ENCODE assay signal across 13 cellular contexts in genomic region chr15:77035999-77036471, GRCh38. TPM values are rescaled to one million over a fixed set of nuclear protein-coding genes. Genes with fewer than 3 reads are reported as not detected.
DNase-seq lines count a peak whose midpoint lies in the region; ATAC-seq and TF ChIP-seq lines count a peak whose summit lies in the region.
"Had no signal": no experiment of that assay in that cellular context is flagged by ENCODE, and none has a peak within 500 bp of the region (broad histone marks: within the 10 kb centered on the region; RNA-seq: fewer than 3 reads in every experiment).

No MANE protein-coding gene starts in this region.

- ATAC-seq in activated CD4-positive, alpha-beta T cell treated with anti-CD3 and anti-CD28 coated beads for 36 hours: no peak
- ATAC-seq in WTC11 (no peak), foreskin keratinocyte (peak; percentile 48), GM21528 (IDR thresholded peaks at IDR 0.05; ENCODE audit: low FRiP score, unreplicated experiment) (no peak), HG02840 (IDR thresholded peaks at IDR 0.05; ENCODE audit: low FRiP score, unreplicated experiment) (no peak)

- peaks cover 56% of the 10 kb centered on the region for H3K36me3 Mint-ChIP-seq in activated CD4-positive, alpha-beta T cell treated with anti-CD3 and anti-CD28 coated beads for 36 hours (ENCODE audit: low read depth)
- H3K36me3 Mint-ChIP-seq in WTC11: peaks cover 37% of the 10 kb centered on the region

- no peaks in the 10 kb centered on the region for H3K4me1 ChIP-seq in foreskin keratinocyte
- H3K4me1 ChIP-seq: A549 had no signal

- no peak overlapping the region for H3K27ac Mint-ChIP-seq in activated CD4-positive, alpha-beta T cell treated with anti-CD3 and anti-CD28 coated beads for 36 hours
- H3K27ac Mint-ChIP-seq in WTC11: peak overlapping the region; percentile 12; the same call in 1 of the 2 replicates
- H3K27ac Mint-ChIP-seq: dendritic cell treated with granulocyte-macrophage colony-stimulating factor and Interleukin-4, amounts not matched to agents 40 ng/mL and 50 ng/mL, for 4 days had no signal

- no peaks in the 10 kb centered on the region for H3K9me3 Mint-ChIP-seq in activated CD4-positive, alpha-beta T cell treated with anti-CD3 and anti-CD28 coated beads for 36 hours (ENCODE audit: low read depth)
- H3K9me3 Mint-ChIP-seq in WTC11: peaks cover 14% of the 10 kb centered on the region; the same call in 1 of the 2 replicates
- H3K9me3 Mint-ChIP-seq: dendritic cell treated with granulocyte-macrophage colony-stimulating factor and Interleukin-4, amounts not matched to agents 40 ng/mL and 50 ng/mL, for 4 days had no signal

- DNase-seq in activated CD4-positive, alpha-beta T cell treated with anti-CD3 and anti-CD28 coated beads for 36 hours: peak; percentile 5
- DNase-seq in activated CD4-positive, alpha-beta T cell treated with anti-CD3 and anti-CD28 coated beads, Interleukin-2, amount 50 U/mL, for 4 hours: no peak
- no peak for DNase-seq in WTC11 (ENCODE audit: low spot score)
- peak; percentile 41 to 66 for DNase-seq in foreskin keratinocyte
- peak; percentile 50 for DNase-seq in posterior vena cava (ENCODE audit: low spot score)
- no peak for DNase-seq in NCI-H2227 (lab: John Stamatoyannopoulos, UW; ENCODE audit: unreplicated experiment)
- DNase-seq: DMS53, NCI-H1417 had no signal

- H3K27ac ChIP-seq in foreskin keratinocyte: no peak overlapping the region
- H3K27ac ChIP-seq: A549, heart left ventricle had no signal

- H3K4me3 Mint-ChIP-seq in activated CD4-positive, alpha-beta T cell treated with anti-CD3 and anti-CD28 coated beads for 36 hours: no peak overlapping the region
- H3K4me3 Mint-ChIP-seq in WTC11: no peak overlapping the region
- H3K4me3 Mint-ChIP-seq: dendritic cell treated with granulocyte-macrophage colony-stimulating factor and Interleukin-4, amounts not matched to agents 40 ng/mL and 50 ng/mL, for 4 days had no signal

- CTCF ChIA-PET in activated CD4-positive, alpha-beta T cell treated with anti-CD3 and anti-CD28 coated beads for 36 hours (lab: Charles Lee): interaction anchor here (0.6 to 6.7 kb wide), 8 partner anchors 14 to 327 kb away, joined by 3 to 44 read pairs (median 4); no protein-coding TSS in a partner anchor
- CTCF ChIA-PET in WTC11 (lab: Charles Lee): interaction anchor here (2.5 to 6.3 kb wide), 4 partner anchors 10 to 507 kb away, joined by 14 to 57 read pairs (median 23); no protein-coding TSS in a partner anchor

- intact Hi-C loops in activated CD4-positive, alpha-beta T cell treated with anti-CD3 and anti-CD28 coated beads for 36 hours (cut with DNase I, micrococcal nuclease): no loop called here
- intact Hi-C loops in posterior vena cava (cut with DNase I): no loop called here

- peaks cover 2% of the 10 kb centered on the region for H3K4me1 Mint-ChIP-seq in activated CD4-positive, alpha-beta T cell treated with anti-CD3 and anti-CD28 coated beads for 36 hours
- peaks cover 10% of the 10 kb centered on the region for H3K4me1 Mint-ChIP-seq in WTC11

- POLR2A ChIA-PET in activated CD4-positive, alpha-beta T cell treated with anti-CD3 and anti-CD28 coated beads for 36 hours (lab: Charles Lee): interaction anchor here (0.6 to 0.9 kb wide), 2 partner anchors 12 to 38 kb away, joined by 3 read pairs; no protein-coding TSS in a partner anchor
- POLR2A ChIA-PET in WTC11 (lab: Charles Lee): no interaction called here

- no peaks in the 10 kb centered on the region for H3K27me3 ChIP-seq in foreskin keratinocyte
- H3K27me3 ChIP-seq: heart left ventricle had no signal

- TF ChIP-seq CTCF in WTC11 (IDR thresholded peaks at IDR 0.05) (no peak), foreskin keratinocyte (conservative IDR thresholded peaks at IDR 0.05) (no peak)

- no peaks in the 10 kb centered on the region for H3K27me3 Mint-ChIP-seq in activated CD4-positive, alpha-beta T cell treated with anti-CD3 and anti-CD28 coated beads for 36 hours
- peaks cover 3% of the 10 kb centered on the region for H3K27me3 Mint-ChIP-seq in WTC11 (ENCODE audit: low read depth)
- H3K27me3 Mint-ChIP-seq: dendritic cell treated with granulocyte-macrophage colony-stimulating factor and Interleukin-4, amounts not matched to agents 40 ng/mL and 50 ng/mL, for 4 days had no signal

TF ChIP-seq in WTC11, 78 proteins besides CTCF, POLR2A, EP300 and RAD21:
- no peak for TF ChIP-seq ZNF396 (CRISPR knock-in tag; IDR thresholded peaks at IDR 0.05; ENCODE audit: borderline replicate concordance)
- TF ChIP-seq NR3C1 (CRISPR knock-in tag; conservative IDR thresholded peaks at IDR 0.05; ENCODE audit: low read depth): no peak
- no peak for TF ChIP-seq SOX15 (CRISPR knock-in tag; IDR thresholded peaks at IDR 0.05)

RNA-seq across cellular contexts. Expression of gene TSPAN3, which starts 34.9 kb away (rescaled TPM):
- total RNA-seq in activated CD4-positive, alpha-beta T cell treated with anti-CD3 and anti-CD28 coated beads for 36 hours: 10 to 100 TPM; 26.2 to 28.4 TPM
- total RNA-seq in WTC11 (2021) (84.9 to 101 TPM (median 93.4 TPM) in 3 replicates), foreskin keratinocyte (107 and 123 TPM in 2 replicates), posterior vena cava (100 to 1,000 TPM; 111 to 128 TPM)
- polyA plus RNA-seq in foreskin keratinocyte: 86.5 and 108 TPM in 2 replicates

RNA-seq across cellular contexts. Expression of gene PSTPIP1, which starts 41.1 kb away (rescaled TPM):
- 100 to 1,000 TPM; 100 to 125 TPM for total RNA-seq in activated CD4-positive, alpha-beta T cell treated with anti-CD3 and anti-CD28 coated beads for 36 hours
- total RNA-seq in WTC11 (2021) (1.3 to 1.6 TPM (median 1.5 TPM) in 3 replicates), foreskin keratinocyte (6.6 and 7.1 TPM in 2 replicates), posterior vena cava (10 to 100 TPM; 12.9 to 18.1 TPM)
- polyA plus RNA-seq in foreskin keratinocyte: 5.4 and 7.0 TPM in 2 replicates
- polyA plus RNA-seq: A549 had no signal

Comparison
In these comparisons a context has a peak if more than half of its experiments do, and no peak if none do; other contexts are left out.
1. DNase-seq: peak in activated CD4-positive, alpha-beta T cell treated with anti-CD3 and anti-CD28 coated beads for 36 hours (single experiment), foreskin keratinocyte (2 of 2) and posterior vena cava (single experiment); none in activated CD4-positive, alpha-beta T cell treated with anti-CD3 and anti-CD28 coated beads, Interleukin-2, amount 50 U/mL, for 4 hours (0 of 2), WTC11 (single experiment) and NCI-H2227 (single experiment).
2. RNA of gene PSTPIP1, which starts 41.1 kb away (total RNA-seq): 100 to 125 TPM in activated CD4-positive, alpha-beta T cell treated with anti-CD3 and anti-CD28 coated beads for 36 hours; 12.9 to 18.1 TPM in posterior vena cava, 6.6 to 7.1 TPM in foreskin keratinocyte and 1.3 to 1.6 TPM in WTC11; every median in the first group is over 4 times any median in the second.